ENCODE assay signal across 16 cellular contexts in the genomic region with DNA sequence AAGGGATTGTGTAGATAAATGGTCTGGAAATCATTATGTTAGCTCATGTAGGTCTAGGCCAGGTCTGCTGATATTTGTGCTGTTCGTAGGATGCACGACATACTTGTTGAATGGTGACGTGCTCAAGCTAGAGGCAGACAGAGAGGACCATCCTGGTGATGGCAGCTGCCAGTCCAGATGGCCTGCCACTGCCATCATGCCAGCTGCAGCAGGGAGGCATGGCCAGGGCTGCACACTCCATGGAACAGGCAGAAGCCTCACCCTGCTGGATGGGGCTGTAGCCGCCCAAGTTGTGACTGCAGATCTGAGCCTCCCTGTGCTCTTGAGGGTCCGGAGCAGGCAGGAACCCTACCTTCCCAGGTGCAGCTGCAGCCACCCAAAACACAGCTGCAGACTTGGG.
DNase-seq lines count a peak whose midpoint lies in the region; ATAC-seq, FAIRE-seq and TF ChIP-seq lines count a peak whose summit lies in the region.
"Had no signal": no experiment of that assay in that cellular context is flagged by ENCODE, and none has a peak within 500 bp of the region (broad histone marks: within the 10 kb centered on the region; RNA-seq: fewer than 3 reads in every experiment).

No MANE protein-coding gene starts in this region.

- H3K4me3 Mint-ChIP-seq in neural progenitor cell = no peak overlapping the region
- no peak overlapping the region for H3K4me3 Mint-ChIP-seq in activated naive CD4-positive, alpha-beta T cell treated with anti-CD3 and anti-CD28 coated beads, Interleukin-2, amount 10 ng/mL, durations not matched to agents 7 days and 5 days

- H3K27me3 ChIP-seq in cardiac muscle cell (no peaks in the 10 kb centered on the region), right cardiac atrium (ENCODE audit: control insufficient read depth, insufficient read depth) (no peaks in the 10 kb centered on the region), neural progenitor cell (no peaks in the 10 kb centered on the region)
- H3K27me3 ChIP-seq: MG63 had no signal

- CTCF ChIA-PET in activated naive CD4-positive, alpha-beta T cell treated with anti-CD3 and anti-CD28 coated beads, Interleukin-2, amount 10 ng/mL, durations not matched to agents 7 days and 5 days (lab: Charles Lee) = interaction anchor here (0.6 kb wide), 1 partner anchor 268 kb away, joined by 3 read pairs; no protein-coding TSS in a partner anchor

- H3K27me3 Mint-ChIP-seq in neural progenitor cell (ENCODE audit: insufficient read depth, low read depth) = peaks cover 2% of the 10 kb centered on the region
- no peaks in the 10 kb centered on the region for H3K27me3 Mint-ChIP-seq in activated naive CD4-positive, alpha-beta T cell treated with anti-CD3 and anti-CD28 coated beads, Interleukin-2, amount 10 ng/mL, durations not matched to agents 7 days and 5 days

- H3K4me1 Mint-ChIP-seq in neural progenitor cell = peaks cover 27% of the 10 kb centered on the region
- no peaks in the 10 kb centered on the region for H3K4me1 Mint-ChIP-seq in activated naive CD4-positive, alpha-beta T cell treated with anti-CD3 and anti-CD28 coated beads, Interleukin-2, amount 10 ng/mL, durations not matched to agents 7 days and 5 days

- H3K36me3 ChIP-seq in cardiac muscle cell (peaks cover 24% of the 10 kb centered on the region), neural progenitor cell (peaks cover 4% of the 10 kb centered on the region)
- H3K36me3 ChIP-seq: MG63 had no signal

- peaks cover 23% of the 10 kb centered on the region for H3F3A ChIP-seq in neural progenitor cell (ENCODE audit: low read depth)

- H3K36me3 Mint-ChIP-seq in neural progenitor cell = peaks cover 24% of the 10 kb centered on the region
- no peaks in the 10 kb centered on the region for H3K36me3 Mint-ChIP-seq in activated naive CD4-positive, alpha-beta T cell treated with anti-CD3 and anti-CD28 coated beads, Interleukin-2, amount 10 ng/mL, durations not matched to agents 7 days and 5 days

- TF ChIP-seq CTCF in cardiac muscle cell (IDR thresholded peaks at IDR 0.05; ENCODE audit: low read depth, low read length) = no peak
- no peak for TF ChIP-seq CTCF in neural progenitor cell (IDR thresholded peaks at IDR 0.05)

- H3K4me1 ChIP-seq in cardiac muscle cell (ENCODE audit: low read depth) = no peaks in the 10 kb centered on the region
- H3K4me1 ChIP-seq in right cardiac atrium (ENCODE audit: control insufficient read depth, insufficient read depth, low read length) = no peaks in the 10 kb centered on the region
- peaks cover 4% of the 10 kb centered on the region for H3K4me1 ChIP-seq in neural progenitor cell
- H3K4me1 ChIP-seq: HAP-1 had no signal

- ATAC-seq in right cardiac atrium = no peak

- no peak for FAIRE-seq in GM19239 (lab: Jason Lieb, UNC)

- intact Hi-C loops in right cardiac atrium (cut with DNase I) = no loop called here

- no peak overlapping the region for H3K4me2 ChIP-seq in neural progenitor cell
- H3K4me2 ChIP-seq: PC-9 had no signal

- no peaks in the 10 kb centered on the region for H3K79me2 ChIP-seq in neural progenitor cell (ENCODE audit: low read depth)

- H3K4me3 ChIP-seq in cardiac muscle cell (no peak overlapping the region), right cardiac atrium (ENCODE audit: low read length) (no peak overlapping the region), neural progenitor cell (no peak overlapping the region)
- H3K4me3 ChIP-seq: HAP-1, MG63, PC-9 had no signal

- H4K20me1 ChIP-seq in neural progenitor cell (ENCODE audit: low read depth) = peaks cover 5% of the 10 kb centered on the region

- no peak overlapping the region for H3K27ac Mint-ChIP-seq in neural progenitor cell
- H3K27ac Mint-ChIP-seq in activated naive CD4-positive, alpha-beta T cell treated with anti-CD3 and anti-CD28 coated beads, Interleukin-2, amount 10 ng/mL, durations not matched to agents 7 days and 5 days = no peak overlapping the region

- no peaks in the 10 kb centered on the region for H3K9me3 Mint-ChIP-seq in neural progenitor cell
- H3K9me3 Mint-ChIP-seq in activated naive CD4-positive, alpha-beta T cell treated with anti-CD3 and anti-CD28 coated beads, Interleukin-2, amount 10 ng/mL, durations not matched to agents 7 days and 5 days = no peaks in the 10 kb centered on the region

- no peak overlapping the region for H2AFZ ChIP-seq in neural progenitor cell (replicated peaks)
- H2AFZ ChIP-seq: PC-9 had no signal

- no peak for DNase-seq in cardiac muscle cell (ENCODE audit: low read depth in 1 of 2, low spot score in 1 of 2)
- no peak for DNase-seq in right cardiac atrium
- DNase-seq in caudate nucleus (lab: John Stamatoyannopoulos, UW) = peak in 49 of 61 donors; percentile 6 to 84 (median 44)
- no peak for DNase-seq in neural progenitor cell (ENCODE audit: low spot score)
- DNase-seq in NCI-H1048 (lab: John Stamatoyannopoulos, UW) = no peak
- DNase-seq in GM19239 (ENCODE audit: insufficient read length, low spot score) = no peak
- no peak for DNase-seq in NCI-H1436 treated with DMSO at 0.1 percent for 48 hours (lab: John Stamatoyannopoulos, UW)
- no peak for DNase-seq in activated naive CD4-positive, alpha-beta T cell treated with anti-CD3 and anti-CD28 coated beads, Interleukin-2, amount 10 ng/mL, durations not matched to agents 7 days and 5 days
- DNase-seq: DMS153, EL, MG63, NCI-H1105 treated with DMSO at 0.1 percent for 48 hours, NCI-H2029, NCI-H69, PC-9 had no signal

- H3K9me3 ChIP-seq in cardiac muscle cell (ENCODE audit: low read depth) (no peaks in the 10 kb centered on the region), right cardiac atrium (ENCODE audit: control insufficient read depth, low read length) (no peaks in the 10 kb centered on the region), neural progenitor cell (ENCODE audit: low read depth) (no peaks in the 10 kb centered on the region)
- H3K9me3 ChIP-seq: HAP-1, MG63 had no signal

- H3K9ac ChIP-seq in neural progenitor cell = no peak overlapping the region

- peak overlapping the region; percentile 39 for H3K27ac ChIP-seq in cardiac muscle cell
- H3K27ac ChIP-seq in right cardiac atrium (ENCODE audit: low read length) = no peak overlapping the region
- peak overlapping the region; percentile 49 for H3K27ac ChIP-seq in caudate nucleus (ENCODE audit: low read depth, low read length)
- H3K27ac ChIP-seq in neural progenitor cell = peak overlapping the region; percentile 13
- H3K27ac ChIP-seq: PC-9 had no signal

- WGBS in right cardiac atrium = 93% methylated on average over 5 of the region's 5 CpGs

Comparison
In these comparisons a context has a peak if more than half of its experiments do, and no peak if none do; other contexts are left out.
1. DNase-seq: peak in caudate nucleus (49 of 61); none in cardiac muscle cell (0 of 2), right cardiac atrium (0 of 3), neural progenitor cell (single experiment), NCI-H1048 (single experiment), GM19239 (single experiment), NCI-H1436 treated with DMSO at 0.1 percent for 48 hours (single experiment) and activated naive CD4-positive, alpha-beta T cell treated with anti-CD3 and anti-CD28 coated beads, Interleukin-2, amount 10 ng/mL, durations not matched to agents 7 days and 5 days (single experiment).